Comparison of ENCODE assay signal across 19 cellular contexts in the genomic region with DNA sequence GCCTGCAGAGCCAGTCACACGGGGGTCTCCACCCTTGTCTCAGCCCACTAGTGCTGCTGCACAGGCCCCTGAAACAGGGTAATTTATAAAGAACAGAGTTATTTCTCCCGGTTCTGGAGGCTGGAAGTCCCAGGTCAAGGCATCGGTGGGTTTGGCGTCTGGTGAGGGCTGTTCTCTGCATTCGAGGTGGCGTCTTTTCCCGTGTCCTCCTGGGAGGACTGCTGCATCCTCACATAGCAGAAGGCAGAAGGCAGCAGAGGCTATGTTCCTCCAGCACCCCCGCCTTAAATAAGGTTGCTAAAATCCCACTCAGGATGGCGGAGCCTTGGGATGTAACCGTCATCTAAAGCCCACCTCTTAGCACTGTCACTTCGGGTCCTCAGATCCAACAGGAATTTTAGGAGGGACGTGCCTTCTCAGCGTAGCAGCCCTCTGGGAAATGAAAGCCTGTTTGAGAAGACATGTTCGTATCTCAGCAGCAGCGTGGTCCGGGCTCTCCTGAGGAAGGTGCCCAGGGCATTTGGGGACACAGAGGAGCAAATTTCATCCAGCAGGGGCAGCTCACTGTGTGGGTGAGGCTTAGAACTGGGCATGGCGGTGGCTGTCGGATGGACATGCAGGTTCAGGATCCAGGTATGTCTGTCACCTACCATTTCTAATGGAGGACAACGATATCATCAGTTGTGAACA.
A peak's percentile ranks its signal among the peaks of the same experiment; 100 is the strongest.
DNase-seq lines count a peak whose midpoint lies in the region; ATAC-seq and TF ChIP-seq lines count a peak whose summit lies in the region.
"Had no signal": no experiment of that assay in that cellular context is flagged by ENCODE, and none has a peak within 500 bp of the region (broad histone marks: within the 10 kb centered on the region; RNA-seq: fewer than 3 reads in every experiment).

No MANE protein-coding gene starts in this region.

- intact Hi-C loops in CD4-positive, alpha-beta T cell (cut with DNase I, micrococcal nuclease): no loop called here
- intact Hi-C loops in naive thymus-derived CD4-positive, alpha-beta T cell (cut with micrococcal nuclease): loop anchor here in 1 of 2 donors (10.0 kb wide), 1 partner anchor 315 kb away; no protein-coding TSS in a partner anchor

- peaks cover 18 to 56% of the 10 kb centered on the region in 2 donors for H3K4me1 ChIP-seq in naive thymus-derived CD4-positive, alpha-beta T cell (ENCODE audit: control insufficient read depth in 2 of 2, insufficient read depth in 2 of 2, low read length in 2 of 2)

- no peaks in the 10 kb centered on the region for H3K27me3 ChIP-seq in CD4-positive, alpha-beta T cell (ENCODE audit: control insufficient read depth, insufficient read depth, low read length)
- no peaks in the 10 kb centered on the region for H3K27me3 ChIP-seq in naive thymus-derived CD4-positive, alpha-beta T cell (ENCODE audit: control insufficient read depth in 2 of 2, insufficient read depth in 2 of 2, low read length in 2 of 2)
- H3K27me3 ChIP-seq: BE2C had no signal

- no peaks in the 10 kb centered on the region for H3K36me3 ChIP-seq in naive thymus-derived CD4-positive, alpha-beta T cell (ENCODE audit: control insufficient read depth in 2 of 3, insufficient read depth in 3 of 3, low read length in 3 of 3)
- H3K36me3 ChIP-seq: BE2C had no signal

- no peaks in the 10 kb centered on the region for H3K9me3 ChIP-seq in CD4-positive, alpha-beta T cell (ENCODE audit: control insufficient read depth, low read length)
- no peaks in the 10 kb centered on the region for H3K9me3 ChIP-seq in naive thymus-derived CD4-positive, alpha-beta T cell (ENCODE audit: control insufficient read depth in 2 of 3, low read length in 3 of 3)
- H3K9me3 ChIP-seq: BE2C had no signal

- POLR2A ChIA-PET in CD4-positive, alpha-beta T cell (lab: Charles Lee): no interaction called here
- POLR2A ChIA-PET in naive thymus-derived CD4-positive, alpha-beta T cell (lab: Charles Lee): interaction anchor here (1.3 kb wide), 1 partner anchor 11 kb away, joined by 6 read pairs; no protein-coding TSS in a partner anchor
- POLR2A ChIA-PET in T-cell (lab: Charles Lee): no interaction called here

- no peak for ATAC-seq in CD4-positive, alpha-beta T cell (ENCODE audit: poor library complexity)
- ATAC-seq in activated naive CD4-positive, alpha-beta T cell treated with anti-CD3 and anti-CD28 coated beads, Interleukin-2, amount 50 U/mL, for 72 hours: no peak
- ATAC-seq in naive thymus-derived CD4-positive, alpha-beta T cell: no peak
- no peak for ATAC-seq in HG02571 (IDR thresholded peaks at IDR 0.05; ENCODE audit: unreplicated experiment)
- no peak for ATAC-seq in T-cell (replicated peaks in 1 of 4)
- ATAC-seq: K562 had no signal

- H3K27me3 Mint-ChIP-seq in T-helper 2 cell treated with Interferon-gamma antibody and Interleukin-4, amounts not matched to agents 5 μg/mL and 100 μg/mL, for 36 hours (ENCODE audit: low read depth): no peaks in the 10 kb centered on the region
- H3K27me3 Mint-ChIP-seq in CD4-positive, alpha-beta T cell: no peaks in the 10 kb centered on the region
- H3K27me3 Mint-ChIP-seq in naive thymus-derived CD4-positive, alpha-beta T cell: no peaks in the 10 kb centered on the region
- H3K27me3 Mint-ChIP-seq in T-cell: no peaks in the 10 kb centered on the region
- H3K27me3 Mint-ChIP-seq: CD4-positive, alpha-beta memory T cell had no signal

- TF ChIP-seq CTCF in CD4-positive, alpha-beta T cell (IDR thresholded peaks at IDR 0.05): no peak

- H3K4me1 Mint-ChIP-seq in T-helper 2 cell treated with Interferon-gamma antibody and Interleukin-4, amounts not matched to agents 5 μg/mL and 100 μg/mL, for 36 hours (ENCODE audit: low read depth): peaks cover 62% of the 10 kb centered on the region
- H3K4me1 Mint-ChIP-seq in CD4-positive, alpha-beta T cell (ENCODE audit: low read depth): peaks cover 76% of the 10 kb centered on the region
- peaks cover 59 to 91% (median 85%) of the 10 kb centered on the region in 7 donors for H3K4me1 Mint-ChIP-seq in naive thymus-derived CD4-positive, alpha-beta T cell
- peaks cover 53 to 78% (median 74%) of the 10 kb centered on the region in 3 donors for H3K4me1 Mint-ChIP-seq in T-cell

- H3K27ac ChIP-seq in CD4-positive, alpha-beta T cell (ENCODE audit: low read depth, low read length): no peak overlapping the region
- H3K27ac ChIP-seq in naive thymus-derived CD4-positive, alpha-beta T cell (ENCODE audit: low read depth, low read length): no peak overlapping the region
- H3K27ac ChIP-seq: 22Rv1 had no signal

- peaks cover 49% of the 10 kb centered on the region for H3K36me3 Mint-ChIP-seq in T-helper 2 cell treated with Interferon-gamma antibody and Interleukin-4, amounts not matched to agents 5 μg/mL and 100 μg/mL, for 36 hours (ENCODE audit: low read depth)
- H3K36me3 Mint-ChIP-seq in CD4-positive, alpha-beta T cell (ENCODE audit: low read depth): peaks cover 25% of the 10 kb centered on the region
- H3K36me3 Mint-ChIP-seq in activated naive CD4-positive, alpha-beta T cell treated with anti-CD3 and anti-CD28 coated beads, Interleukin-2, amount 50 U/mL, for 72 hours: peaks cover 7 to 53% of the 10 kb centered on the region in 2 donors
- H3K36me3 Mint-ChIP-seq in naive thymus-derived CD4-positive, alpha-beta T cell: peaks cover 5 to 34% (median 14%) of the 10 kb centered on the region in 5 donors
- peaks cover 27% of the 10 kb centered on the region for H3K36me3 Mint-ChIP-seq in T-cell

- no peak overlapping the region for H3K4me3 Mint-ChIP-seq in T-helper 2 cell treated with Interferon-gamma antibody and Interleukin-4, amounts not matched to agents 5 μg/mL and 100 μg/mL, for 36 hours
- H3K4me3 Mint-ChIP-seq in CD4-positive, alpha-beta T cell: no peak overlapping the region
- H3K4me3 Mint-ChIP-seq in naive thymus-derived CD4-positive, alpha-beta T cell: peak overlapping the region in 6 of 10 donors; percentile 12 to 68 (median 34)
- no peak overlapping the region for H3K4me3 Mint-ChIP-seq in T-cell
- H3K4me3 Mint-ChIP-seq: CD4-positive, alpha-beta memory T cell had no signal

- H3K27ac Mint-ChIP-seq in T-helper 2 cell treated with Interferon-gamma antibody and Interleukin-4, amounts not matched to agents 5 μg/mL and 100 μg/mL, for 36 hours: peak overlapping the region; percentile 32
- peak overlapping the region; percentile 64 for H3K27ac Mint-ChIP-seq in CD4-positive, alpha-beta T cell
- peak overlapping the region; percentile 60 to 98 for H3K27ac Mint-ChIP-seq in activated naive CD4-positive, alpha-beta T cell treated with anti-CD3 and anti-CD28 coated beads, Interleukin-2, amount 50 U/mL, for 72 hours
- peak overlapping the region in 7 of 9 donors; percentile 26 to 89 (median 70) for H3K27ac Mint-ChIP-seq in naive thymus-derived CD4-positive, alpha-beta T cell
- H3K27ac Mint-ChIP-seq in T-cell: peak overlapping the region in 1 of 2 donors; percentile 52

- no peak overlapping the region for H3K4me3 ChIP-seq in naive thymus-derived CD4-positive, alpha-beta T cell (ENCODE audit: low read length)
- H3K4me3 ChIP-seq: K562 had no signal

- CTCF ChIA-PET in CD4-positive, alpha-beta T cell (lab: Charles Lee): interaction anchor here (0.9 kb wide), 1 partner anchor 14 kb away, joined by 3 read pairs; no protein-coding TSS in a partner anchor
- CTCF ChIA-PET in naive thymus-derived CD4-positive, alpha-beta T cell (lab: Charles Lee): interaction anchor here (1.7 to 2.0 kb wide), 2 partner anchors 11 to 27 kb away, joined by 4 read pairs; no protein-coding TSS in a partner anchor
- CTCF ChIA-PET in T-cell (lab: Charles Lee): no interaction called here

- no peak for DNase-seq in T-helper 2 cell treated with Interferon-gamma antibody and Interleukin-4, amounts not matched to agents 5 μg/mL and 100 μg/mL, for 36 hours (ENCODE audit: low spot score)
- no peak for DNase-seq in T-helper 2 cell
- no peak for DNase-seq in CD4-positive, alpha-beta T cell
- peak in 1 of 2 donors; percentile 31 for DNase-seq in activated naive CD4-positive, alpha-beta T cell treated with anti-CD3 and anti-CD28 coated beads, Interleukin-2, amount 50 U/mL, for 72 hours (ENCODE audit: low spot score in 2 of 2)
- no peak for DNase-seq in naive thymus-derived CD4-positive, alpha-beta T cell
- DNase-seq in T-cell: no peak
- DNase-seq in kidney tubule cell (ENCODE audit: low spot score): no peak
- DNase-seq: BE2C; Calu3; CD4-positive, alpha-beta memory T cell; DMS53; H7; NCI-H1417 treated with DMSO at 0.1 percent for 48 hours; NCI-H2029; NCI-H510A; NCI-H82 had no signal

- H3K9me3 Mint-ChIP-seq in T-helper 2 cell treated with Interferon-gamma antibody and Interleukin-4, amounts not matched to agents 5 μg/mL and 100 μg/mL, for 36 hours: no peaks in the 10 kb centered on the region
- no peaks in the 10 kb centered on the region for H3K9me3 Mint-ChIP-seq in CD4-positive, alpha-beta T cell
- no peaks in the 10 kb centered on the region for H3K9me3 Mint-ChIP-seq in activated naive CD4-positive, alpha-beta T cell treated with anti-CD3 and anti-CD28 coated beads, Interleukin-2, amount 50 U/mL, for 72 hours
- peaks cover 0 to 2% (median 0%) of the 10 kb centered on the region in 11 donors for H3K9me3 Mint-ChIP-seq in naive thymus-derived CD4-positive, alpha-beta T cell
- H3K9me3 Mint-ChIP-seq in T-cell: no peaks in the 10 kb centered on the region
- H3K9me3 Mint-ChIP-seq: CD4-positive, alpha-beta memory T cell had no signal

Comparison
In these comparisons a context has a peak if more than half of its experiments do, and no peak if none do; other contexts are left out.
1. H3K4me3 Mint-ChIP-seq: peak in naive thymus-derived CD4-positive, alpha-beta T cell (6 of 10); none in T-helper 2 cell treated with Interferon-gamma antibody and Interleukin-4, amounts not matched to agents 5 μg/mL and 100 μg/mL, for 36 hours (single experiment), CD4-positive, alpha-beta T cell (single experiment) and T-cell (0 of 3).
2. CTCF ChIA-PET loops: an anchor here in CD4-positive, alpha-beta T cell (0.9 kb wide) and naive thymus-derived CD4-positive, alpha-beta T cell (1.7 to 2.0 kb wide); none called in T-cell.